Comparison of ENCODE assay signal across 1 cellular context in the genomic region with DNA sequence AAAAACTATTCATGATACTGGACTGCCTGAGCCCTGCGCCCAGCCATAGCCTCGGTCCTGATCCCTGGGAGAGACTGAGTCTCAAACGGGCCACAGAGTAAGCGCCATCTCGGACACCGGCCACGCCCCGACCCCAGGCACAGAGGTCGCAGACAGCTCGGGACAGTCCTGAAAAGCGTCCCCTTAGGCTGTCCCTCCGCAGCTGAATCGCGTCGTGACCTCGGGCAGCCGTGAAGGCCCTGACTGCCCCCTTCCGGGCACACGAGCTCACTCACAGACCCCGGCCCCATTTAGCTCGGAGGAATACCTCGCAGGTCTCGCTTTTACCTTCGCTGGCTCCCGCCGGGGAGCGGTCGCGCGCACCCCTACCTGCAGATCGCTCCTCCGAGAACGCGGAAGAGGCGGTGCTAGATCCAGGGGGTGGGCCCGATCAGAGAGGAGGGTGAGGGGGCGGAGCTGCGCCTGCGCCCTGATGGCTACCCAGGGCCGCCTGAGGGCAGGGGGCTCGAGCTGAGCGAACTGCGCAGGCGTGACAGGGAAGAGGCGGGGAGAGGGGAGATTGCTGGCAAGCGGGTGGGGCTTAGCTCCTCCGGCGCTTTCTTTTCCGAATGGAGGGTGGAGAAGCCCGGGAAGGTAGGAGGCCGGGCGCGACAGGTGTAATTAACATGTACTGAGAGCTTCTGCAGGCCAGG.
TF ChIP-seq lines count a peak whose summit lies in the region.

A gene (minus strand): TSS at position 411 of the 692 bp plus-strand sequence. CDS start 20,941 bp downstream, outside the sequence.

TF ChIP-seq in HepG2, 621 proteins besides CTCF, POLR2A, EP300 and RAD21 (continued from another document and continues in another):
- TF ChIP-seq KLF12 (CRISPR knock-in tag; IDR thresholded peaks at IDR 0.05; ENCODE audit: borderline replicate concordance) = peak; percentile 88
- no peak for TF ChIP-seq HOXA7 (CRISPR knock-in tag; IDR thresholded peaks at IDR 0.05)
- no peak for TF ChIP-seq ZNF780A (CRISPR knock-in tag; IDR thresholded peaks at IDR 0.05)
- TF ChIP-seq, protein P1, sequence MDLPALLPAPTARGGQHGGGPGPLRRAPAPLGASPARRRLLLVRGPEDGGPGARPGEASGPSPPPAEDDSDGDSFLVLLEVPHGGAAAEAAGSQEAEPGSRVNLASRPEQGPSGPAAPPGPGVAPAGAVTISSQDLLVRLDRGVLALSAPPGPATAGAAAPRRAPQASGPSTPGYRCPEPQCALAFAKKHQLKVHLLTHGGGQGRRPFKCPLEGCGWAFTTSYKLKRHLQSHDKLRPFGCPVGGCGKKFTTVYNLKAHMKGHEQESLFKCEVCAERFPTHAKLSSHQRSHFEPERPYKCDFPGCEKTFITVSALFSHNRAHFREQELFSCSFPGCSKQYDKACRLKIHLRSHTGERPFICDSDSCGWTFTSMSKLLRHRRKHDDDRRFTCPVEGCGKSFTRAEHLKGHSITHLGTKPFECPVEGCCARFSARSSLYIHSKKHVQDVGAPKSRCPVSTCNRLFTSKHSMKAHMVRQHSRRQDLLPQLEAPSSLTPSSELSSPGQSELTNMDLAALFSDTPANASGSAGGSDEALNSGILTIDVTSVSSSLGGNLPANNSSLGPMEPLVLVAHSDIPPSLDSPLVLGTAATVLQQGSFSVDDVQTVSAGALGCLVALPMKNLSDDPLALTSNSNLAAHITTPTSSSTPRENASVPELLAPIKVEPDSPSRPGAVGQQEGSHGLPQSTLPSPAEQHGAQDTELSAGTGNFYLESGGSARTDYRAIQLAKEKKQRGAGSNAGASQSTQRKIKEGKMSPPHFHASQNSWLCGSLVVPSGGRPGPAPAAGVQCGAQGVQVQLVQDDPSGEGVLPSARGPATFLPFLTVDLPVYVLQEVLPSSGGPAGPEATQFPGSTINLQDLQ (CRISPR knock-in tag; IDR thresholded peaks at IDR 0.05) = no peak
- no peak for TF ChIP-seq ZMYM2 (CRISPR knock-in tag; IDR thresholded peaks at IDR 0.05)
- no peak for TF ChIP-seq ZNF749 (CRISPR knock-in tag; IDR thresholded peaks at IDR 0.05; ENCODE audit: borderline replicate concordance)
- no peak for TF ChIP-seq KDM6A (CRISPR knock-in tag; IDR thresholded peaks at IDR 0.05; ENCODE audit: low read depth)
- TF ChIP-seq ETV5 (CRISPR knock-in tag; IDR thresholded peaks at IDR 0.05; ENCODE audit: borderline replicate concordance) = no peak
- no peak for TF ChIP-seq ZSCAN22 (CRISPR knock-in tag; IDR thresholded peaks at IDR 0.05)
- TF ChIP-seq ZNF329 (CRISPR knock-in tag; IDR thresholded peaks at IDR 0.05; ENCODE audit: low read depth) = no peak
- TF ChIP-seq ZNF431 (CRISPR knock-in tag; IDR thresholded peaks at IDR 0.05; ENCODE audit: borderline replicate concordance, low read depth) = 0 out of 2 replicates have a peak, but pooled peaks have one; percentile 15
- TF ChIP-seq, protein P2, sequence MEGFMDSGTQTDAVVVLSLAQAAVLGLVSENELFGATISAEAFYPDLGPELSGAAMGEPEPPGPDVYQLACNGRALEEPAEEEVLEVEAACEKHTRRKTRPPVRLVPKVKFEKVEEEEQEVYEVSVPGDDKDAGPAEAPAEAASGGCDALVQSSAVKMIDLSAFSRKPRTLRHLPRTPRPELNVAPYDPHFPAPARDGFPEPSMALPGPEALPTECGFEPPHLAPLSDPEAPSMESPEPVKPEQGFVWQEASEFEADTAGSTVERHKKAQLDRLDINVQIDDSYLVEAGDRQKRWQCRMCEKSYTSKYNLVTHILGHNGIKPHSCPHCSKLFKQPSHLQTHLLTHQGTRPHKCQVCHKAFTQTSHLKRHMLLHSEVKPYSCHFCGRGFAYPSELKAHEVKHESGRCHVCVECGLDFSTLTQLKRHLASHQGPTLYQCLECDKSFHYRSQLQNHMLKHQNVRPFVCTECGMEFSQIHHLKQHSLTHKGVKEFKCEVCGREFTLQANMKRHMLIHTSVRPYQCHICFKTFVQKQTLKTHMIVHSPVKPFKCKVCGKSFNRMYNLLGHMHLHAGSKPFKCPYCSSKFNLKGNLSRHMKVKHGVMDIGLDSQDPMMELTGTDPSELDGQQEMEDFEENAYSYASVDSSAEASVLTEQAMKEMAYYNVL (CRISPR knock-in tag; IDR thresholded peaks at IDR 0.05; ENCODE audit: borderline replicate concordance) = peak; percentile 66; the same call in 1 of the 2 replicates
- no peak for TF ChIP-seq ZNF546 (CRISPR knock-in tag; conservative IDR thresholded peaks at IDR 0.05)
- TF ChIP-seq, protein P3, sequence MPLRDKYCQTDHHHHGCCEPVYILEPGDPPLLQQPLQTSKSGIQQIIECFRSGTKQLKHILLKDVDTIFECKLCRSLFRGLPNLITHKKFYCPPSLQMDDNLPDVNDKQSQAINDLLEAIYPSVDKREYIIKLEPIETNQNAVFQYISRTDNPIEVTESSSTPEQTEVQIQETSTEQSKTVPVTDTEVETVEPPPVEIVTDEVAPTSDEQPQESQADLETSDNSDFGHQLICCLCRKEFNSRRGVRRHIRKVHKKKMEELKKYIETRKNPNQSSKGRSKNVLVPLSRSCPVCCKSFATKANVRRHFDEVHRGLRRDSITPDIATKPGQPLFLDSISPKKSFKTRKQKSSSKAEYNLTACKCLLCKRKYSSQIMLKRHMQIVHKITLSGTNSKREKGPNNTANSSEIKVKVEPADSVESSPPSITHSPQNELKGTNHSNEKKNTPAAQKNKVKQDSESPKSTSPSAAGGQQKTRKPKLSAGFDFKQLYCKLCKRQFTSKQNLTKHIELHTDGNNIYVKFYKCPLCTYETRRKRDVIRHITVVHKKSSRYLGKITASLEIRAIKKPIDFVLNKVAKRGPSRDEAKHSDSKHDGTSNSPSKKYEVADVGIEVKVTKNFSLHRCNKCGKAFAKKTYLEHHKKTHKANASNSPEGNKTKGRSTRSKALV (CRISPR knock-in tag; IDR thresholded peaks at IDR 0.05) = no peak; the same call in 1 of the 2 replicates
- TF ChIP-seq ZNF703 (CRISPR knock-in tag; IDR thresholded peaks at IDR 0.05; ENCODE audit: borderline replicate concordance) = no peak
- TF ChIP-seq IKZF1 (IDR thresholded peaks at IDR 0.05) = no peak
- TF ChIP-seq ZFP36 (IDR thresholded peaks at IDR 0.05; ENCODE audit: borderline replicate concordance, low read depth, low read length, partially characterized antibody) = no peak
- TF ChIP-seq NCOA2 (CRISPR knock-in tag; IDR thresholded peaks at IDR 0.05) = no peak
- peak; percentile 70; the same call in 1 of the 2 replicates for TF ChIP-seq ZNF160 (CRISPR knock-in tag; IDR thresholded peaks at IDR 0.05)
- TF ChIP-seq ZNF468 (CRISPR knock-in tag; IDR thresholded peaks at IDR 0.05) = no peak
- TF ChIP-seq ZNF33B (CRISPR knock-in tag; IDR thresholded peaks at IDR 0.05) = 0 out of 2 replicates have a peak, but pooled peaks have one; percentile 41
- TF ChIP-seq, protein P4, sequence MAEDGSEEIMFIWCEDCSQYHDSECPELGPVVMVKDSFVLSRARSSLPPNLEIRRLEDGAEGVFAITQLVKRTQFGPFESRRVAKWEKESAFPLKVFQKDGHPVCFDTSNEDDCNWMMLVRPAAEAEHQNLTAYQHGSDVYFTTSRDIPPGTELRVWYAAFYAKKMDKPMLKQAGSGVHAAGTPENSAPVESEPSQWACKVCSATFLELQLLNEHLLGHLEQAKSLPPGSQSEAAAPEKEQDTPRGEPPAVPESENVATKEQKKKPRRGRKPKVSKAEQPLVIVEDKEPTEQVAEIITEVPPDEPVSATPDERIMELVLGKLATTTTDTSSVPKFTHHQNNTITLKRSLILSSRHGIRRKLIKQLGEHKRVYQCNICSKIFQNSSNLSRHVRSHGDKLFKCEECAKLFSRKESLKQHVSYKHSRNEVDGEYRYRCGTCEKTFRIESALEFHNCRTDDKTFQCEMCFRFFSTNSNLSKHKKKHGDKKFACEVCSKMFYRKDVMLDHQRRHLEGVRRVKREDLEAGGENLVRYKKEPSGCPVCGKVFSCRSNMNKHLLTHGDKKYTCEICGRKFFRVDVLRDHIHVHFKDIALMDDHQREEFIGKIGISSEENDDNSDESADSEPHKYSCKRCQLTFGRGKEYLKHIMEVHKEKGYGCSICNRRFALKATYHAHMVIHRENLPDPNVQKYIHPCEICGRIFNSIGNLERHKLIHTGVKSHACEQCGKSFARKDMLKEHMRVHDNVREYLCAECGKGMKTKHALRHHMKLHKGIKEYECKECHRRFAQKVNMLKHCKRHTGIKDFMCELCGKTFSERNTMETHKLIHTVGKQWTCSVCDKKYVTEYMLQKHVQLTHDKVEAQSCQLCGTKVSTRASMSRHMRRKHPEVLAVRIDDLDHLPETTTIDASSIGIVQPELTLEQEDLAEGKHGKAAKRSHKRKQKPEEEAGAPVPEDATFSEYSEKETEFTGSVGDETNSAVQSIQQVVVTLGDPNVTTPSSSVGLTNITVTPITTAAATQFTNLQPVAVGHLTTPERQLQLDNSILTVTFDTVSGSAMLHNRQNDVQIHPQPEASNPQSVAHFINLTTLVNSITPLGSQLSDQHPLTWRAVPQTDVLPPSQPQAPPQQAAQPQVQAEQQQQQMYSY (CRISPR knock-in tag; IDR thresholded peaks at IDR 0.05) = no peak
- TF ChIP-seq ZFP36L2 (CRISPR knock-in tag; IDR thresholded peaks at IDR 0.05) = no peak
- TF ChIP-seq, protein P5, sequence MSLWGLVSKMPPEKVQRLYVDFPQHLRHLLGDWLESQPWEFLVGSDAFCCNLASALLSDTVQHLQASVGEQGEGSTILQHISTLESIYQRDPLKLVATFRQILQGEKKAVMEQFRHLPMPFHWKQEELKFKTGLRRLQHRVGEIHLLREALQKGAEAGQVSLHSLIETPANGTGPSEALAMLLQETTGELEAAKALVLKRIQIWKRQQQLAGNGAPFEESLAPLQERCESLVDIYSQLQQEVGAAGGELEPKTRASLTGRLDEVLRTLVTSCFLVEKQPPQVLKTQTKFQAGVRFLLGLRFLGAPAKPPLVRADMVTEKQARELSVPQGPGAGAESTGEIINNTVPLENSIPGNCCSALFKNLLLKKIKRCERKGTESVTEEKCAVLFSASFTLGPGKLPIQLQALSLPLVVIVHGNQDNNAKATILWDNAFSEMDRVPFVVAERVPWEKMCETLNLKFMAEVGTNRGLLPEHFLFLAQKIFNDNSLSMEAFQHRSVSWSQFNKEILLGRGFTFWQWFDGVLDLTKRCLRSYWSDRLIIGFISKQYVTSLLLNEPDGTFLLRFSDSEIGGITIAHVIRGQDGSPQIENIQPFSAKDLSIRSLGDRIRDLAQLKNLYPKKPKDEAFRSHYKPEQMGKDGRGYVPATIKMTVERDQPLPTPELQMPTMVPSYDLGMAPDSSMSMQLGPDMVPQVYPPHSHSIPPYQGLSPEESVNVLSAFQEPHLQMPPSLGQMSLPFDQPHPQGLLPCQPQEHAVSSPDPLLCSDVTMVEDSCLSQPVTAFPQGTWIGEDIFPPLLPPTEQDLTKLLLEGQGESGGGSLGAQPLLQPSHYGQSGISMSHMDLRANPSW (CRISPR knock-in tag; IDR thresholded peaks at IDR 0.05; ENCODE audit: borderline replicate concordance) = no peak
- TF ChIP-seq, protein P6, sequence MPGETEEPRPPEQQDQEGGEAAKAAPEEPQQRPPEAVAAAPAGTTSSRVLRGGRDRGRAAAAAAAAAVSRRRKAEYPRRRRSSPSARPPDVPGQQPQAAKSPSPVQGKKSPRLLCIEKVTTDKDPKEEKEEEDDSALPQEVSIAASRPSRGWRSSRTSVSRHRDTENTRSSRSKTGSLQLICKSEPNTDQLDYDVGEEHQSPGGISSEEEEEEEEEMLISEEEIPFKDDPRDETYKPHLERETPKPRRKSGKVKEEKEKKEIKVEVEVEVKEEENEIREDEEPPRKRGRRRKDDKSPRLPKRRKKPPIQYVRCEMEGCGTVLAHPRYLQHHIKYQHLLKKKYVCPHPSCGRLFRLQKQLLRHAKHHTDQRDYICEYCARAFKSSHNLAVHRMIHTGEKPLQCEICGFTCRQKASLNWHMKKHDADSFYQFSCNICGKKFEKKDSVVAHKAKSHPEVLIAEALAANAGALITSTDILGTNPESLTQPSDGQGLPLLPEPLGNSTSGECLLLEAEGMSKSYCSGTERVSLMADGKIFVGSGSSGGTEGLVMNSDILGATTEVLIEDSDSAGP (CRISPR knock-in tag; IDR thresholded peaks at IDR 0.05; ENCODE audit: borderline replicate concordance) = peak; percentile 80; the same call in 1 of the 2 replicates
- no peak for TF ChIP-seq ZNF382 (CRISPR knock-in tag; IDR thresholded peaks at IDR 0.05; ENCODE audit: borderline replicate concordance)
- peak; percentile 90 for TF ChIP-seq GATA4 (IDR thresholded peaks at IDR 0.05; ENCODE audit: borderline replicate concordance, low read depth)
- peak; percentile 84; the same call in 1 of the 2 replicates for TF ChIP-seq ZNF788 (CRISPR knock-in tag; IDR thresholded peaks at IDR 0.05; ENCODE audit: borderline replicate concordance)
